ENCODE assay signal across 10 cellular contexts in genomic region chr14:93045211-93045674, GRCh38.
DNase-seq lines count a peak whose midpoint lies in the region; ATAC-seq and TF ChIP-seq lines count a peak whose summit lies in the region.
"Had no signal": no experiment of that assay in that cellular context is flagged by ENCODE, and none has a peak within 500 bp of the region (broad histone marks: within the 10 kb centered on the region; RNA-seq: fewer than 3 reads in every experiment).

No MANE protein-coding gene starts in this region.

- BruUV-seq in Calu3 (replicated peaks; lab: Mats Ljungman, UMichigan), result no TSS peak

- DNase-seq in Calu3 (peak; percentile 43), KBM-7 (peak; percentile 61), cortex of kidney (lab: John Stamatoyannopoulos, UW) (no peak), GM10248 (ENCODE audit: extremely low spot score) (no peak)
- DNase-seq in natural killer cell treated with Interleukin-12 subunit alpha and Interleukin-12 subunit beta and Interleukin-15 and Interleukin-18, amount 100 ng/mL, for 72 hours (ENCODE audit: low spot score), result no peak
- DNase-seq: GOT3, NCI-H1048 had no signal

- CTCF ChIA-PET in Calu3 (lab: Charles Lee) (interaction anchor here (1.5 kb wide), 1 partner anchor 13 kb away, joined by 3 read pairs; no protein-coding TSS in a partner anchor), GM10248 (lab: Yijun Ruan, JAX) (interaction anchor here (0.7 to 1.6 kb wide), 4 partner anchors 9 to 87 kb away, joined by 3 to 8 read pairs (median 4); no protein-coding TSS in a partner anchor)

- peaks cover 41% of the 10 kb centered on the region for H3K36me3 Mint-ChIP-seq in Calu3 (ENCODE audit: insufficient read depth, unreplicated experiment)
- peaks cover 51% of the 10 kb centered on the region for H3K36me3 Mint-ChIP-seq in dendritic cell treated with granulocyte-macrophage colony-stimulating factor and Interleukin-4, amounts not matched to agents 40 ng/mL and 50 ng/mL, for 4 days (ENCODE audit: low read depth)
- H3K36me3 Mint-ChIP-seq in natural killer cell treated with Interleukin-12 subunit alpha and Interleukin-12 subunit beta and Interleukin-15 and Interleukin-18, amount 100 ng/mL, for 72 hours, result no peaks in the 10 kb centered on the region

- no peaks in the 10 kb centered on the region for H3K9me3 Mint-ChIP-seq in Calu3 (ENCODE audit: low read depth, unreplicated experiment)
- no peaks in the 10 kb centered on the region for H3K9me3 Mint-ChIP-seq in dendritic cell treated with granulocyte-macrophage colony-stimulating factor and Interleukin-4, amounts not matched to agents 40 ng/mL and 50 ng/mL, for 4 days
- H3K9me3 Mint-ChIP-seq in natural killer cell treated with Interleukin-12 subunit alpha and Interleukin-12 subunit beta and Interleukin-15 and Interleukin-18, amount 100 ng/mL, for 72 hours, result no peaks in the 10 kb centered on the region

- H3K27ac Mint-ChIP-seq in Calu3 (ENCODE audit: unreplicated experiment), result peak overlapping the region; percentile 88
- H3K27ac Mint-ChIP-seq in dendritic cell treated with granulocyte-macrophage colony-stimulating factor and Interleukin-4, amounts not matched to agents 40 ng/mL and 50 ng/mL, for 4 days, result peak overlapping the region; percentile 71
- H3K27ac Mint-ChIP-seq in natural killer cell treated with Interleukin-12 subunit alpha and Interleukin-12 subunit beta and Interleukin-15 and Interleukin-18, amount 100 ng/mL, for 72 hours, result peak overlapping the region; percentile 27 to 86

- TF ChIP-seq CTCF in Calu3 (IDR thresholded peaks at IDR 0.05; ENCODE audit: unreplicated experiment) (no peak), GM10248 (IDR thresholded peaks at IDR 0.05; ENCODE audit: control extremely low read depth, extremely low read depth, low read depth, missing control alignments) (no peak)

- peaks cover 86% of the 10 kb centered on the region for H3K4me1 Mint-ChIP-seq in Calu3 (ENCODE audit: low read depth, unreplicated experiment)
- H3K4me1 Mint-ChIP-seq in dendritic cell treated with granulocyte-macrophage colony-stimulating factor and Interleukin-4, amounts not matched to agents 40 ng/mL and 50 ng/mL, for 4 days (ENCODE audit: low read depth), result peaks cover 100% of the 10 kb centered on the region
- peaks cover 48 to 58% of the 10 kb centered on the region in 2 donors for H3K4me1 Mint-ChIP-seq in natural killer cell treated with Interleukin-12 subunit alpha and Interleukin-12 subunit beta and Interleukin-15 and Interleukin-18, amount 100 ng/mL, for 72 hours (ENCODE audit: low read depth in 2 of 2)

- H3K4me3 Mint-ChIP-seq in Calu3 (ENCODE audit: low read depth, unreplicated experiment), result peak overlapping the region; percentile 50
- H3K4me3 Mint-ChIP-seq in dendritic cell treated with granulocyte-macrophage colony-stimulating factor and Interleukin-4, amounts not matched to agents 40 ng/mL and 50 ng/mL, for 4 days, result no peak overlapping the region
- peak overlapping the region; percentile 40 for H3K4me3 Mint-ChIP-seq in natural killer cell treated with Interleukin-12 subunit alpha and Interleukin-12 subunit beta and Interleukin-15 and Interleukin-18, amount 100 ng/mL, for 72 hours

- POLR2A ChIA-PET in GM10248 (lab: Yijun Ruan, JAX), result no interaction called here

- in situ Hi-C loops in KBM-7 (cut with MboI; ENCODE audit: low pct_unique_long_range_greater_than_20kb, low sequenced_read_pairs), result no loop called here

- no peaks in the 10 kb centered on the region for H3K27me3 Mint-ChIP-seq in Calu3 (ENCODE audit: unreplicated experiment)
- H3K27me3 Mint-ChIP-seq in dendritic cell treated with granulocyte-macrophage colony-stimulating factor and Interleukin-4, amounts not matched to agents 40 ng/mL and 50 ng/mL, for 4 days, result no peaks in the 10 kb centered on the region
- no peaks in the 10 kb centered on the region for H3K27me3 Mint-ChIP-seq in natural killer cell treated with Interleukin-12 subunit alpha and Interleukin-12 subunit beta and Interleukin-15 and Interleukin-18, amount 100 ng/mL, for 72 hours

- intact Hi-C loops in Calu3 (cut with micrococcal nuclease; ENCODE audit: unreplicated experiment), result loop anchor here (2.0 to 5.0 kb wide), 3 partner anchors 28 to 98 kb away; no protein-coding TSS in a partner anchor
- intact Hi-C loops in dendritic cell treated with granulocyte-macrophage colony-stimulating factor and Interleukin-4, amounts not matched to agents 40 ng/mL and 50 ng/mL, for 4 days (cut with micrococcal nuclease), result no loop called here

- ATAC-seq in natural killer cell treated with Interleukin-12 subunit alpha and Interleukin-12 subunit beta and Interleukin-15 and Interleukin-18, amount 100 ng/mL, for 72 hours, result peak; percentile 18 to 43
- ATAC-seq in HG02763 (IDR thresholded peaks at IDR 0.05; ENCODE audit: unreplicated experiment) (no peak), HG03565 (IDR thresholded peaks at IDR 0.05; ENCODE audit: unreplicated experiment) (no peak)

Comparison
In these comparisons a context has a peak if more than half of its experiments do, and no peak if none do; other contexts are left out.
1. DNase-seq: peak in Calu3 (single experiment) and KBM-7 (single experiment); none in natural killer cell treated with Interleukin-12 subunit alpha and Interleukin-12 subunit beta and Interleukin-15 and Interleukin-18, amount 100 ng/mL, for 72 hours (single experiment), cortex of kidney (single experiment) and GM10248 (single experiment).
2. ATAC-seq: peak in natural killer cell treated with Interleukin-12 subunit alpha and Interleukin-12 subunit beta and Interleukin-15 and Interleukin-18, amount 100 ng/mL, for 72 hours (2 of 2); none in HG02763 (single experiment) and HG03565 (single experiment).
3. Peak in every context shown above with its lines, with median percentiles within 50 percentile points of each other: H3K27ac Mint-ChIP-seq.